In the genomic region with DNA sequence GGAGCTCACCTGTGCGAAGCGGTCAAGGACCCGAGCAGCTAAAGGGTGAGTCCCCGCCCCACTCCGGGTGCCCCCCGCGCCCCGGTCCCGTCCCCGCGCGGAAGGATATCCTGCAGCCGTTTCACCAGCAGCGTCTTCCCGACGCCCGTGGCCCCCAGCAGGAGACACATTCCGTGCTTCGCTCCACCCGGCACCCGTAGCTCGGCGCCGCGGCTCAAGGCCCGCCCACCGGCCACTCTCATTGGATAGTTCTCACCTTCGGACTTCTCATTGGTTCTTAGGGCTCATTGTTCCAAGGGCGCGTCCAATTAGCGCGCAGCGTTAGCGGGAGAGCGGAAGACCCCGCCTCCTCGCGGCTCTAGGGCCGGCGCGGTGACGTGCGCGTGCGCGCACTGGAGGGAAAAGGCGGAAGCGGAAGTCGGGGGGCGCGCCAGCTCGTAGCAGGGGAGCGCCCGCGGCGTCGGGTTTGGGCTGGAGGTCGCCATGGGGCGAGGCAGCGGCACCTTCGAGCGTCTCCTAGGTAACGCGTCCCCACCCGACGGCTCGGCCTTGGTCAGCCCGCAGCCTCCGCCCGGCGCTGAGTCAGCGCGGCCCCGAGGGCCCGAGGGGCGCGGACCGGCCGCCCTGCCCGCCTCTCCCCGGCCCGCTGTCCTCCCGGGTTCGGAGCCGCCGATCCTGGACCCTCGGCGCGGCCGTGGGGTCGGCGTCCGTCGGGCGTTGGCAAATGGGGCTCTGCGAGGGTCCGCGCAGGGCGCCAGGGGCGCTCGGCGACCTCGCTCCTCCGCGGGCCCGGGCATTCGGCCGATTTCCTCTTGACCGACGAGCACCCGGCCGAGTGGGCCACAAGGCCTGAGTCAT, we compare ENCODE assay signal across 8 cellular contexts. TPM values are rescaled to one million over a fixed set of nuclear protein-coding genes. Genes with fewer than 3 reads are reported as not detected.
A peak's percentile ranks its signal among the peaks of the same experiment; 100 is the strongest.
DNase-seq lines count a peak whose midpoint lies in the region; ATAC-seq and TF ChIP-seq lines count a peak whose summit lies in the region.

A gene with protein sequence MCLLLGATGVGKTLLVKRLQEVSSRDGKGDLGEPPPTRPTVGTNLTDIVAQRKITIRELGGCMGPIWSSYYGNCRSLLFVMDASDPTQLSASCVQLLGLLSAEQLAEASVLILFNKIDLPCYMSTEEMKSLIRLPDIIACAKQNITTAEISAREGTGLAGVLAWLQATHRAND (minus strand): TSS at position 214 of the 858 bp plus-strand sequence. CDS start 44 bp downstream, at position 170.
A gene with protein sequence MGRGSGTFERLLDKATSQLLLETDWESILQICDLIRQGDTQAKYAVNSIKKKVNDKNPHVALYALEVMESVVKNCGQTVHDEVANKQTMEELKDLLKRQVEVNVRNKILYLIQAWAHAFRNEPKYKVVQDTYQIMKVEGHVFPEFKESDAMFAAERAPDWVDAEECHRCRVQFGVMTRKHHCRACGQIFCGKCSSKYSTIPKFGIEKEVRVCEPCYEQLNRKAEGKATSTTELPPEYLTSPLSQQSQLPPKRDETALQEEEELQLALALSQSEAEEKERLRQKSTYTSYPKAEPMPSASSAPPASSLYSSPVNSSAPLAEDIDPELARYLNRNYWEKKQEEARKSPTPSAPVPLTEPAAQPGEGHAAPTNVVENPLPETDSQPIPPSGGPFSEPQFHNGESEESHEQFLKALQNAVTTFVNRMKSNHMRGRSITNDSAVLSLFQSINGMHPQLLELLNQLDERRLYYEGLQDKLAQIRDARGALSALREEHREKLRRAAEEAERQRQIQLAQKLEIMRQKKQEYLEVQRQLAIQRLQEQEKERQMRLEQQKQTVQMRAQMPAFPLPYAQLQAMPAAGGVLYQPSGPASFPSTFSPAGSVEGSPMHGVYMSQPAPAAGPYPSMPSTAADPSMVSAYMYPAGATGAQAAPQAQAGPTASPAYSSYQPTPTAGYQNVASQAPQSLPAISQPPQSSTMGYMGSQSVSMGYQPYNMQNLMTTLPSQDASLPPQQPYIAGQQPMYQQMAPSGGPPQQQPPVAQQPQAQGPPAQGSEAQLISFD (plus strand): TSS at position 428 of the 858 bp plus-strand sequence. CDS start 56 bp downstream, at position 484.

- peak within 1 kb of the TSS; percentile 97 for H3K4me3 Mint-ChIP-seq in activated CD4-positive, alpha-beta T cell treated with anti-CD3 and anti-CD28 coated beads, Interleukin-2, amount 10 ng/mL, durations not matched to agents 24 days and 14 days

- no peak for TF ChIP-seq CTCF in BJ (IDR thresholded peaks at IDR 0.05; ENCODE audit: insufficient read depth, low read depth, low read length)
- TF ChIP-seq CTCF in colonic mucosa (IDR thresholded peaks at IDR 0.05): no peak

- H3K27ac Mint-ChIP-seq in activated CD4-positive, alpha-beta T cell treated with anti-CD3 and anti-CD28 coated beads, Interleukin-2, amount 10 ng/mL, durations not matched to agents 24 days and 14 days: peak within 1 kb of the TSS; percentile 96

- H3K27ac ChIP-seq in colonic mucosa: peak within 1 kb of the TSS; percentile 71

- POLR2A ChIA-PET in BJ (lab: Charles Lee): no interaction called here

- H3K9me3 ChIP-seq in colonic mucosa: no peaks in the 10 kb centered on the region

- no peaks in the 10 kb centered on the region for H3K27me3 ChIP-seq in BJ (ENCODE audit: control insufficient read depth, insufficient read depth, low read length)
- no peaks in the 10 kb centered on the region for H3K27me3 ChIP-seq in colonic mucosa

- CTCF ChIA-PET in BJ (lab: Yijun Ruan, JAX): interaction anchor here (0.6 to 1.5 kb wide), 5 partner anchors 10 to 183 kb away, joined by 3 to 4 read pairs (median 3); a partner anchor contains a TSS

- intact Hi-C loops in activated CD4-positive, alpha-beta T cell treated with anti-CD3 and anti-CD28 coated beads, Interleukin-2, amount 10 ng/mL, durations not matched to agents 24 days and 14 days (cut with micrococcal nuclease): loop anchor here (1.0 to 2.0 kb wide), 3 partner anchors 18 to 27 kb away; a partner anchor contains a TSS
- intact Hi-C loops in colonic mucosa (cut with DNase I): no loop called here

- no peaks in the 10 kb centered on the region for H3K9me3 Mint-ChIP-seq in activated CD4-positive, alpha-beta T cell treated with anti-CD3 and anti-CD28 coated beads, Interleukin-2, amount 10 ng/mL, durations not matched to agents 24 days and 14 days

- peak; percentile 92 for DNase-seq in BJ (ENCODE audit: low read depth)
- DNase-seq in NCI-H526 treated with DMSO at 0.1 percent for 48 hours (lab: John Stamatoyannopoulos, UW): peak; percentile 97
- DNase-seq in activated CD4-positive, alpha-beta T cell treated with anti-CD3 and anti-CD28 coated beads, Interleukin-2, amount 10 ng/mL, durations not matched to agents 24 days and 14 days: peak; percentile 99
- peak; percentile 98 for DNase-seq in colonic mucosa
- DNase-seq in kidney tubule cell (ENCODE audit: low spot score): peak; percentile 100
- peak; percentile 88 to 96 (median 90) for DNase-seq in stimulated activated CD4-positive, alpha-beta T cell treated with anti-CD3 and anti-CD28 coated beads, Interleukin-1b, Interleukin-23, amount 100 ng/mL, for 24 hours (ENCODE audit: low read depth in 4 of 4, low spot score in 1 of 4)

- H3K4me1 ChIP-seq in colonic mucosa: peaks cover 8% of the 10 kb centered on the region

- H3K4me1 Mint-ChIP-seq in activated CD4-positive, alpha-beta T cell treated with anti-CD3 and anti-CD28 coated beads, Interleukin-2, amount 10 ng/mL, durations not matched to agents 24 days and 14 days: peaks cover 22% of the 10 kb centered on the region

- ATAC-seq in GM19324 (IDR thresholded peaks at IDR 0.05; ENCODE audit: low FRiP score, unreplicated experiment) (peak; percentile 96), HG03469 (IDR thresholded peaks at IDR 0.05; ENCODE audit: unreplicated experiment) (peak; percentile 78)

- H3K36me3 ChIP-seq in BJ (ENCODE audit: control insufficient read depth, insufficient read depth, low read length): peaks cover 37% of the 10 kb centered on the region
- H3K36me3 ChIP-seq in colonic mucosa: peaks cover 16% of the 10 kb centered on the region

- peak within 1 kb of the TSS; percentile 94 to 98 for H3K9ac ChIP-seq in colonic mucosa (ENCODE audit: low read depth in 2 of 2, low read length in 2 of 2)

- H3K4me3 ChIP-seq in BJ (ENCODE audit: low read depth, low read length) (peak within 1 kb of the TSS; percentile 95), colonic mucosa (peak within 1 kb of the TSS; percentile 99)

- peaks cover 2% of the 10 kb centered on the region for H3K27me3 Mint-ChIP-seq in activated CD4-positive, alpha-beta T cell treated with anti-CD3 and anti-CD28 coated beads, Interleukin-2, amount 10 ng/mL, durations not matched to agents 24 days and 14 days

- peaks cover 44% of the 10 kb centered on the region for H3K36me3 Mint-ChIP-seq in activated CD4-positive, alpha-beta T cell treated with anti-CD3 and anti-CD28 coated beads, Interleukin-2, amount 10 ng/mL, durations not matched to agents 24 days and 14 days (ENCODE audit: low read depth)

RNA-seq across cellular contexts. Expression of the first gene that starts in this region (rescaled TPM):
- 48.8 and 70.8 TPM in 2 replicates for polyA plus RNA-seq in BJ (2011; rRNA removed)
- polyA minus RNA-seq in BJ (2011; rRNA and poly(A)+ RNA removed): 15.1 and 16.8 TPM in 2 replicates
- total RNA-seq in activated CD4-positive, alpha-beta T cell treated with anti-CD3 and anti-CD28 coated beads, Interleukin-2, amount 10 ng/mL, durations not matched to agents 24 days and 14 days: 34.9 and 37.6 TPM in 2 replicates
- 10 to 100 TPM; 24.6 to 25.0 TPM for total RNA-seq in colonic mucosa

RNA-seq across cellular contexts. Expression of the second gene that starts in this region (rescaled TPM):
- polyA plus RNA-seq in BJ (2011; rRNA removed): 67.2 and 110 TPM in 2 replicates
- 106 and 156 TPM in 2 replicates for polyA minus RNA-seq in BJ (2011; rRNA and poly(A)+ RNA removed)
- total RNA-seq in activated CD4-positive, alpha-beta T cell treated with anti-CD3 and anti-CD28 coated beads, Interleukin-2, amount 10 ng/mL, durations not matched to agents 24 days and 14 days: 136 and 137 TPM in 2 replicates
- 100 to 1,000 TPM in 1 of 2 donors, 10 to 100 TPM in 1; 75.2 to 131 TPM for total RNA-seq in colonic mucosa

Comparison
In these comparisons a context has a peak if more than half of its experiments do, and no peak if none do; other contexts are left out.
1. Peak in every context shown above with its lines: DNase-seq, ATAC-seq, H3K4me3 ChIP-seq and H3K27ac ChIP-seq.